ENCODE assay signal across 8 cellular contexts in the genomic region with DNA sequence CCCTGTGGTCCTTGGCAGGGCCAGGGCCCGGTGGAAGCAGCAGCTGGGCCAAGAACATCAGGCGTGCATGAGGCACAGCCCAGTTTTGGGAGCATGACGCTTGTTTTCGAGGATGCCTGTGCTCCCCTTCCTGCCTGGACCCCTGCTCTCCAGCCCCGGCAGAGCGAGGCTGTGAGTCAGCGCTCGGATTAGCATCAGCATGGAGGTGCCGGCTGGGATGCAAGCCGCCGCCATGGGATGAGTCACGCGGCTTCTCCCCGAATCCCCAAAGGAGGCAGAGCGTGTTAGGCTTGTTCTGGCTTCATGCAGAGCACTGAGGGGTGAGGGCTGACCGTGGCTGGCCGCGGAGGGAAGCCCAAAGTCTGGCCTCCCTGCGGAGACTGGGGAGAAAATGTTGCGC. TPM values are rescaled to one million over a fixed set of nuclear protein-coding genes. Genes with fewer than 3 reads are reported as not detected.
DNase-seq lines count a peak whose midpoint lies in the region; ATAC-seq lines count a peak whose summit lies in the region.
"Not testable (repeated sequence)": the region's sequence is repeated elsewhere in the genome, so short reads cannot be mapped to it uniquely, and the experiment has no call there.
"Had no signal": no experiment of that assay in that cellular context is flagged by ENCODE, and none has a peak within 500 bp of the region (broad histone marks: within the 10 kb centered on the region; RNA-seq: fewer than 3 reads in every experiment).

No MANE protein-coding gene starts in this region.

- H3K9ac ChIP-seq in mesendoderm (ENCODE audit: low read length) = not testable (repeated sequence)

- peak overlapping the region; percentile 9 for H3K4ac ChIP-seq in mesendoderm (ENCODE audit: low read depth, low read length)

- not testable (repeated sequence) for H3K4me2 ChIP-seq in mesendoderm (ENCODE audit: low read length)

- H3K18ac ChIP-seq in mesendoderm (ENCODE audit: low read length) = peak overlapping the region; percentile 51

- not testable (repeated sequence) for H3K79me1 ChIP-seq in mesendoderm (ENCODE audit: low read length)

- H3K36me3 ChIP-seq in mesendoderm (ENCODE audit: control insufficient read depth, insufficient read depth, low read length) = not testable (repeated sequence)

- not testable (repeated sequence) for H3K4me3 ChIP-seq in mesendoderm (ENCODE audit: low read length); skeletal muscle cell (ENCODE audit: low read depth, low read length)

- H2AK5ac ChIP-seq in mesendoderm (ENCODE audit: low read length) = not testable (repeated sequence)

- WGBS in mesendoderm (ENCODE audit: extremely low coverage, insufficient coverage, low lambda C conversion rate) = no CpG with 5 or more reads among the region's 20 CpGs

- not testable (repeated sequence) for H3K27me3 ChIP-seq in mesendoderm (ENCODE audit: insufficient read depth, low read length, poor library complexity)

- ATAC-seq in Right ventricle myocardium superior (ENCODE audit: poor library complexity) = peak; percentile 78

- H3K23ac ChIP-seq in mesendoderm (ENCODE audit: low read length) = not testable (repeated sequence)

- H4K5ac ChIP-seq in mesendoderm (ENCODE audit: low read length) = not testable (repeated sequence)

- not testable (repeated sequence) for H2BK15ac ChIP-seq in mesendoderm (replicated peaks; ENCODE audit: low read depth)

- H3K4me1 ChIP-seq in mesendoderm (ENCODE audit: control insufficient read depth, low read depth, low read length) = not testable (repeated sequence)

- not testable (repeated sequence) for H3K79me2 ChIP-seq in mesendoderm (ENCODE audit: control insufficient read depth, insufficient read depth, low read length)

- not testable (repeated sequence) for H3K27ac ChIP-seq in mesendoderm (ENCODE audit: low read depth, low read length)

- not testable (repeated sequence) for H4K8ac ChIP-seq in mesendoderm (ENCODE audit: low read depth, low read length)

- DNase-seq in EH (ENCODE audit: low read depth) (peak; percentile 18), LHCN-M2 (ENCODE audit: low read depth) (peak; percentile 80), amniotic epithelial cell (ENCODE audit: low read depth) (peak; percentile 58), dermis blood vessel endothelial cell (peak; percentile 53), Right ventricle myocardium superior (peak; percentile 47), mesendoderm (peak; percentile 53), skeletal muscle cell (ENCODE audit: low read depth) (peak; percentile 64)

- peak overlapping the region; percentile 34 for H3K56ac ChIP-seq in mesendoderm (ENCODE audit: low read length)

- not testable (repeated sequence) for H2BK120ac ChIP-seq in mesendoderm (ENCODE audit: low read depth, low read length)

- intact Hi-C loops in Right ventricle myocardium superior (cut with DNase I) = not testable (repeated sequence)

- H2BK5ac ChIP-seq in mesendoderm (ENCODE audit: low read length) = not testable (repeated sequence)

RNA-seq across cellular contexts. Expression of a gene that starts 23.9 kb away (rescaled TPM):
- total RNA-seq in LHCN-M2 (2014; rRNA removed) (2.4 and 3.1 TPM in 2 replicates), dermis blood vessel endothelial cell (0.23 and 0.68 TPM in 2 replicates), Right ventricle myocardium superior (1.3 TPM)
- polyA plus RNA-seq in LHCN-M2 (2012) = 9.1 TPM
- polyA plus RNA-seq in mesendoderm (2013, experiment 1 of 2) = 44.8 TPM
- polyA plus RNA-seq in mesendoderm (2013, experiment 2 of 2) = 47.1 TPM
- total RNA-seq: activated CD4-positive, alpha-beta T cell treated with anti-CD3 and anti-CD28 coated beads, Interleukin-2, amount 10 ng/mL, durations not matched to agents 7 days and 5 days had no signal

RNA-seq across cellular contexts. Expression of a gene that starts 53.0 kb away (rescaled TPM):
- total RNA-seq in LHCN-M2 (2014; rRNA removed) (0.06 TPM in 1 of 2 replicates, not detected in the other), dermis blood vessel endothelial cell (under 0.01 TPM in 1 of 2 replicates, not detected in the other), Right ventricle myocardium superior (0.35 TPM)
- polyA plus RNA-seq in LHCN-M2 (2012) = 0.55 TPM
- 0.27 TPM for polyA plus RNA-seq in mesendoderm (2013, experiment 1 of 2)
- polyA plus RNA-seq in mesendoderm (2013, experiment 2 of 2) = 0.17 TPM
- total RNA-seq: activated CD4-positive, alpha-beta T cell treated with anti-CD3 and anti-CD28 coated beads, Interleukin-2, amount 10 ng/mL, durations not matched to agents 7 days and 5 days had no signal

Comparison
In these comparisons a context has a peak if more than half of its experiments do, and no peak if none do; other contexts are left out.
1. DNase-seq: peak in every context shown above with its lines; median percentile 80 in LHCN-M2; 64 in skeletal muscle cell; 58 in amniotic epithelial cell; 53 in dermis blood vessel endothelial cell; 53 in mesendoderm; 47 in Right ventricle myocardium superior; 18 in EH.